ENCODE assay signal across 28 cellular contexts in the genomic region with DNA sequence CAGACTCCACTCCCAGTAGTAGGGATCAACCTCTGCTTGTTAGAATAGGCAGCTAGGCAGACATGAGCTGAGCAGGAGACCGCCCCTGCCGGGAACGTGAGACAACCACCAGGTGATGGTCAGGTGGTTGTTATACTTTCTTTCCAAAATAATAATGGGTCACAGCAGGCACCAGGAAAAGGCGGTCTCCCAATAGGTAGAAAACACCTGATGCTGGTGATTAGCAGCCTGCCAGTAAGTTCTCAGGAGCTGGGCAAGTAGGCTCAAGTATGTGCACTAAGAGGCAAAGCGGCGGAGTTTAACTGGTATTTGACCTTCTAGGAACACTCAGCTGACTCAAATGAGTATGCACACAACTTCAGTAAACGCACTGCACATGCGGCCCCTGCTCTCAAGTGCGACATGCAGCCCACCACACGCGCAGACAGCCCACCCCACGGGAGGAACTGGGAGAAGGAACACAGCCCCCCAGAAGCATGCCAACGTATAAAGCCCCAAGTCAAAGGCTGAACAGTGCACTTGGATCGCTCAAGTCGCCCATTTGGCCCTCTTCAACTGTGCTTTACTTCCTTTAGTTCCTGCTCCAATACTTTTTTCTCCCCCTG.
DNase-seq lines count a peak whose midpoint lies in the region; ATAC-seq and TF ChIP-seq lines count a peak whose summit lies in the region.
"Had no signal": no experiment of that assay in that cellular context is flagged by ENCODE, and none has a peak within 500 bp of the region (broad histone marks: within the 10 kb centered on the region; RNA-seq: fewer than 3 reads in every experiment).

No MANE protein-coding gene starts in this region.

- no peaks in the 10 kb centered on the region for H3K9me3 ChIP-seq in CD4-positive, alpha-beta T cell (ENCODE audit: control insufficient read depth, low read length)
- H3K9me3 ChIP-seq in tibial nerve = peaks cover 0 to 13% (median 0%) of the 10 kb centered on the region in 4 donors
- H3K9me3 ChIP-seq: pancreas had no signal

- H3K4me1 Mint-ChIP-seq in CD4-positive, alpha-beta T cell (ENCODE audit: low read depth) = peaks cover 10% of the 10 kb centered on the region
- H3K4me1 Mint-ChIP-seq in Calu3 (ENCODE audit: low read depth, unreplicated experiment) (no peaks in the 10 kb centered on the region), WTC11 (peaks cover 57% of the 10 kb centered on the region), mesothelial cell of epicardium (peaks cover 11% of the 10 kb centered on the region)

- no peak for ATAC-seq in CD4-positive, alpha-beta T cell (ENCODE audit: poor library complexity)
- no peak for ATAC-seq in WTC11
- ATAC-seq: left ventricle myocardium superior, pancreas had no signal

- peak overlapping the region; percentile 63 for H3K4me3 Mint-ChIP-seq in CD4-positive, alpha-beta T cell
- H3K4me3 Mint-ChIP-seq in Calu3 (ENCODE audit: low read depth, unreplicated experiment) = peak overlapping the region; percentile 15
- no peak overlapping the region for H3K4me3 Mint-ChIP-seq in WTC11
- H3K4me3 Mint-ChIP-seq in mesothelial cell of epicardium = peak overlapping the region; percentile 8
- H3K4me3 Mint-ChIP-seq: nephron progenitor cell had no signal

- TF ChIP-seq EP300 in tibial nerve (IDR thresholded peaks at IDR 0.05) = no peak

- H3K4me3 ChIP-seq in tibial nerve = no peak overlapping the region
- H3K4me3 ChIP-seq: BLaER1, GM23248, pancreas, smooth muscle cell had no signal

- no peaks in the 10 kb centered on the region for H3K27me3 ChIP-seq in CD4-positive, alpha-beta T cell (ENCODE audit: control insufficient read depth, insufficient read depth, low read length)
- H3K27me3 ChIP-seq in tibial nerve = no peaks in the 10 kb centered on the region
- H3K27me3 ChIP-seq: brain microvascular endothelial cell, pancreas had no signal

- H3K4me1 ChIP-seq in tibial nerve = peaks cover 0 to 8% (median 2%) of the 10 kb centered on the region in 4 donors
- H3K4me1 ChIP-seq: pancreas had no signal

- BruUV-seq in Calu3 (replicated peaks; lab: Mats Ljungman, UMichigan) = no TSS peak

- intact Hi-C loops in CD4-positive, alpha-beta T cell (cut with DNase I, micrococcal nuclease) = no loop called here
- intact Hi-C loops in Calu3 (cut with micrococcal nuclease; ENCODE audit: unreplicated experiment) = no loop called here

- peaks cover 8% of the 10 kb centered on the region for H3K36me3 Mint-ChIP-seq in CD4-positive, alpha-beta T cell (ENCODE audit: low read depth)
- peaks cover 10% of the 10 kb centered on the region for H3K36me3 Mint-ChIP-seq in Calu3 (ENCODE audit: insufficient read depth, unreplicated experiment)
- H3K36me3 Mint-ChIP-seq in WTC11 = peaks cover 9% of the 10 kb centered on the region
- peaks cover 8% of the 10 kb centered on the region for H3K36me3 Mint-ChIP-seq in mesothelial cell of epicardium

- no peak for TF ChIP-seq POLR2A in tibial nerve (IDR thresholded peaks at IDR 0.05)

- no peak overlapping the region for H3K27ac Mint-ChIP-seq in CD4-positive, alpha-beta T cell
- H3K27ac Mint-ChIP-seq in Calu3 (ENCODE audit: unreplicated experiment) (no peak overlapping the region), WTC11 (no peak overlapping the region), mesothelial cell of epicardium (no peak overlapping the region)
- H3K27ac Mint-ChIP-seq: nephron progenitor cell had no signal

- POLR2A ChIA-PET in CD4-positive, alpha-beta T cell (lab: Charles Lee) = no interaction called here
- POLR2A ChIA-PET in WTC11 (lab: Charles Lee) = no interaction called here

- DNase-seq in CD4-positive, alpha-beta T cell = no peak
- DNase-seq in Calu3 (no peak), WTC11 (ENCODE audit: low spot score) (no peak), mesothelial cell of epicardium (ENCODE audit: low spot score in 2 of 2, unreplicated experiment in 2 of 2) (no peak), tibial nerve (ENCODE audit: low spot score in 2 of 2) (no peak), GOT3 (lab: John Stamatoyannopoulos, UW) (no peak), NOMO-1 treated with DMSO at 0.1 percent for 48 hours (lab: John Stamatoyannopoulos, UW; ENCODE audit: unreplicated experiment) (no peak)
- DNase-seq in activated CD4-positive, alpha-beta T cell treated with anti-CD3 and anti-CD28 coated beads, Interleukin-2, amount 50 U/mL, for 4 hours = no peak
- DNase-seq: activated CD4-positive, alpha-beta T cell treated with anti-CD3 and anti-CD28 coated beads for 48 hours; activated gamma-delta T cell; activated T-cell treated with anti-CD3 and anti-CD28 coated beads, Interleukin-2, amount 50 U/mL, for 1 hour; brain microvascular endothelial cell; effector CD4-positive, alpha-beta T cell; GM23248; islet precursor cell; Karpas-422; left ventricle myocardium superior; NCI-H1694 treated with DMSO at 0.1 percent for 48 hours; NCI-H2227 treated with DMSO at 0.1 percent for 48 hours; nephron progenitor cell; pancreas; retina; SK-N-SH; T-helper 2 cell; trophoblast cell had no signal

- H3K9me3 Mint-ChIP-seq in CD4-positive, alpha-beta T cell = no peaks in the 10 kb centered on the region
- no peaks in the 10 kb centered on the region for H3K9me3 Mint-ChIP-seq in Calu3 (ENCODE audit: low read depth, unreplicated experiment)
- H3K9me3 Mint-ChIP-seq in WTC11 = peaks cover 14% of the 10 kb centered on the region
- H3K9me3 Mint-ChIP-seq in mesothelial cell of epicardium = peaks cover 14% of the 10 kb centered on the region

- H3K27me3 Mint-ChIP-seq in CD4-positive, alpha-beta T cell = peaks cover 22% of the 10 kb centered on the region
- H3K27me3 Mint-ChIP-seq in Calu3 (ENCODE audit: unreplicated experiment) = peaks cover 14% of the 10 kb centered on the region
- H3K27me3 Mint-ChIP-seq in WTC11 (ENCODE audit: low read depth) = peaks cover 43% of the 10 kb centered on the region
- H3K27me3 Mint-ChIP-seq in mesothelial cell of epicardium (ENCODE audit: low read depth) = no peaks in the 10 kb centered on the region

- H3K27ac ChIP-seq in CD4-positive, alpha-beta T cell (ENCODE audit: low read depth, low read length) = no peak overlapping the region
- H3K27ac ChIP-seq in tibial nerve = no peak overlapping the region
- H3K27ac ChIP-seq: BLaER1, brain microvascular endothelial cell, epithelial cell of prostate, GM23248, pancreas had no signal

- no peak for TF ChIP-seq CTCF in CD4-positive, alpha-beta T cell (IDR thresholded peaks at IDR 0.05)
- TF ChIP-seq CTCF in Calu3 (IDR thresholded peaks at IDR 0.05; ENCODE audit: unreplicated experiment) (no peak), WTC11 (IDR thresholded peaks at IDR 0.05) (no peak), mesothelial cell of epicardium (IDR thresholded peaks at IDR 0.05; ENCODE audit: unreplicated experiment) (no peak), tibial nerve (IDR thresholded peaks at IDR 0.05) (no peak)

- 95 to 98% methylated on average over 15 of the region's 15 CpGs for WGBS in tibial nerve, 2 donors

- CTCF ChIA-PET in CD4-positive, alpha-beta T cell (lab: Charles Lee) = no interaction called here
- CTCF ChIA-PET in Calu3 (lab: Charles Lee) = no interaction called here
- CTCF ChIA-PET in WTC11 (lab: Charles Lee) = interaction anchor here (1.1 kb wide), 1 partner anchor 64 kb away, joined by 3 read pairs; no protein-coding TSS in a partner anchor

- no peaks in the 10 kb centered on the region for H3K36me3 ChIP-seq in tibial nerve
- H3K36me3 ChIP-seq: brain microvascular endothelial cell, pancreas had no signal

TF ChIP-seq in WTC11, 78 proteins besides CTCF, POLR2A, EP300 and RAD21:
- TF ChIP-seq JAZF1 (CRISPR knock-in tag; IDR thresholded peaks at IDR 0.05) = no peak
- TF ChIP-seq ZNF219 (CRISPR knock-in tag; IDR thresholded peaks at IDR 0.05; ENCODE audit: borderline replicate concordance) = 0 out of 2 replicates have a peak, but pooled peaks have one; percentile 9
